19 cellular contexts compared by ENCODE assay signal in the genomic region with DNA sequence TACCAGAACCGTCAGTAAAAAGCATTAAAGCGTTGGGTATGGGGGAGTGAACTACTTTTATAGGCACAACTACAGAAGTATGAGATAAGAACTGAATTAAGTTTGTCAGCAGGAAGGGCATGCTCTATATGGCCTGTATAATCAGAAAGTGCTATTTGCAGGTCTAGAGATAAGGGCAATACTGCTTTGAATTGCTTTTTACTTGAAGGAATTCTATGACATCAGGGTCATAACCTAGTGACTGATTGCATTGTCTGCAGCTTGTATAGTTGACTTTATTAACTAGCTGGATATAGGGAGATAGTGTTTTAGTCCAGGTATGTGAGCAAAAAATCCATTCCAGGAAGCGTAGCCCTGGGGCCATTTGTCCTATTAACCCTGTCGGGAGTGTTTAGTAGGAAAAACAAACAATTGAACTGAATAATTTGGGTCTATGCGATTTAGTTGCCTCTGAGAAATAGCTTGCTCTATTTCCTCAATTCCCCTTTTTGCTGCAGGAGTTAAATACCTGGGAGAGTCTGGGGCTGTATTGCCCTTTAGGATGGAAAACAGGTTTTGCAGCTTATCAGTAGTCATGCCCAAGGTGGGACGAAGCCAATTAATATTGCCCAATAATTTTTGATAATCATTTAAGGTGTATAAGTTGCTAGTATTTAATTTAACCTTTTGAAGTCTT. TPM values are rescaled to one million over a fixed set of nuclear protein-coding genes. Genes with fewer than 3 reads are reported as not detected.
"Had no signal": no experiment of that assay in that cellular context is flagged by ENCODE, and none has a peak within 500 bp of the region (broad histone marks: within the 10 kb centered on the region; RNA-seq: fewer than 3 reads in every experiment).

No MANE protein-coding gene starts in this region.

- H3K27me3 ChIP-seq: gastrocnemius medialis, heart left ventricle, thyroid gland, vagina had no signal

- H3K9me3 ChIP-seq: gastrocnemius medialis, thyroid gland had no signal

- ATAC-seq: activated CD4-positive, alpha-beta T cell treated with anti-CD3 and anti-CD28 coated beads for 36 hours; activated naive CD4-positive, alpha-beta T cell treated with anti-CD3 and anti-CD28 coated beads, Interleukin-2, amount 50 U/mL, for 72 hours; esophagus mucosa; gastrocnemius medialis; heart left ventricle; naive thymus-derived CD8-positive, alpha-beta T cell had no signal

- H3K4me1 Mint-ChIP-seq: activated CD4-positive, alpha-beta T cell treated with anti-CD3 and anti-CD28 coated beads for 36 hours had no signal

- H3K4me3 Mint-ChIP-seq: activated CD4-positive, alpha-beta T cell treated with anti-CD3 and anti-CD28 coated beads for 36 hours; naive thymus-derived CD8-positive, alpha-beta T cell; T-helper 1 cell treated with Interleukin-12 subunit alpha and Interleukin-12 subunit beta and Interleukin-4 antibody, amounts not matched to agents 30 μg/mL and 1 μg/mL, for 36 hours had no signal

- H3K4me3 ChIP-seq: gastrocnemius medialis, heart left ventricle, left ventricle myocardium inferior, thyroid gland, vagina had no signal

- H3K27me3 Mint-ChIP-seq: activated CD4-positive, alpha-beta T cell treated with anti-CD3 and anti-CD28 coated beads for 36 hours; naive thymus-derived CD8-positive, alpha-beta T cell had no signal

- H3K27ac Mint-ChIP-seq: activated CD4-positive, alpha-beta T cell treated with anti-CD3 and anti-CD28 coated beads for 36 hours; activated naive CD4-positive, alpha-beta T cell treated with anti-CD3 and anti-CD28 coated beads, Interleukin-2, amount 50 U/mL, for 72 hours; T-helper 1 cell treated with Interleukin-12 subunit alpha and Interleukin-12 subunit beta and Interleukin-4 antibody, amounts not matched to agents 30 μg/mL and 1 μg/mL, for 36 hours had no signal

- H3K4me1 ChIP-seq: left ventricle myocardium inferior, parathyroid adenoma, thyroid gland, vagina had no signal

- DNase-seq: activated CD4-positive, alpha-beta T cell treated with anti-CD3 and anti-CD28 coated beads for 36 hours; activated CD4-positive, alpha-beta T cell treated with anti-CD3 and anti-CD28 coated beads, Interleukin-2, amount 50 U/mL, for 48 hours; activated gamma-delta T cell treated with Interleukin-2 at 50 U/mL for 16 hours; cerebellar nuclear complex; effector CD4-positive, alpha-beta T cell; gastrocnemius medialis; heart left ventricle; left ventricle myocardium inferior; mammary epithelial cell; naive thymus-derived CD8-positive, alpha-beta T cell; stimulated activated naive CD4-positive, alpha-beta T cell treated with Interleukin-2 at 50 U/mL for 16 hours; thyroid gland had no signal

- H3K27ac ChIP-seq: gastrocnemius medialis, heart left ventricle, left ventricle myocardium inferior, parathyroid adenoma, thyroid gland, vagina had no signal

RNA-seq across cellular contexts. Expression of gene HTR2B, which starts 30.0 kb away (rescaled TPM):
- total RNA-seq: activated naive CD4-positive, alpha-beta T cell treated with anti-CD3 and anti-CD28 coated beads, Interleukin-2, amount 50 U/mL, for 72 hours; esophagus mucosa; mononuclear cell; naive thymus-derived CD8-positive, alpha-beta T cell had no signal
- polyA plus RNA-seq: mammary epithelial cell had no signal

RNA-seq across cellular contexts. Expression of gene C2orf72, which starts 57.5 kb away (rescaled TPM):
- total RNA-seq: bronchial epithelial cell; mononuclear cell; naive thymus-derived CD8-positive, alpha-beta T cell had no signal
- polyA plus RNA-seq: naive thymus-derived CD8-positive, alpha-beta T cell had no signal
